Comparison of ENCODE assay signal across 32 cellular contexts in genomic region chr11:132538642-132539041, GRCh38.
"Had no signal": no experiment of that assay in that cellular context is flagged by ENCODE, and none has a peak within 500 bp of the region (broad histone marks: within the 10 kb centered on the region; RNA-seq: fewer than 3 reads in every experiment).

No MANE protein-coding gene starts in this region.

- DNase-seq: activated B cell treated with CpG ODN at 0.5 μM for 24 hours; activated CD4-positive, alpha-beta memory T cell treated with anti-CD3 and anti-CD28 coated beads for 36 hours; activated CD4-positive, alpha-beta T cell treated with anti-CD3 and anti-CD28 coated beads for 4 hours; activated CD4-positive, alpha-beta T cell treated with anti-CD3 and anti-CD28 coated beads, Interleukin-2, amount 10 ng/mL, durations not matched to agents 24 days and 14 days; activated CD4-positive, alpha-beta T cell treated with anti-CD3 and anti-CD28 coated beads, Interleukin-2, amount 50 U/mL, for 1 hour; activated CD4-positive, alpha-beta T cell treated with anti-CD3 and anti-CD28 coated beads, Interleukin-2, amount 50 U/mL, for 4 hours; activated CD4-positive, CD25-positive, alpha-beta regulatory T cell treated with anti-CD3 and anti-CD28 coated beads, Interleukin-2, amount 50 U/mL, for 72 hours; activated CD8-positive, alpha-beta memory T cell treated with anti-CD3 and anti-CD28 coated beads, Interleukin-2, amount 50 U/mL, for 4 hours; activated CD8-positive, alpha-beta T cell treated with anti-CD3 and anti-CD28 coated beads for 36 hours; activated effector memory CD4-positive, alpha-beta T cell treated with anti-CD3 and anti-CD28 coated beads, Interleukin-2, amount 50 U/mL, for 16 hours; activated gamma-delta T cell treated with Interleukin-2 at 50 U/mL for 16 hours; activated naive CD4-positive, alpha-beta T cell; activated naive CD4-positive, alpha-beta T cell treated with anti-CD3 and anti-CD28 coated beads for 36 hours; activated naive CD4-positive, alpha-beta T cell treated with anti-CD3 and anti-CD28 coated beads, Interleukin-2, amount 50 U/mL, for 16 hours; activated naive CD8-positive, alpha-beta T cell treated with anti-CD3 and anti-CD28 coated beads for 36 hours; activated T-cell treated with anti-CD3 and anti-CD28 coated beads for 4 hours; activated T-cell treated with anti-CD3 and anti-CD28 coated beads, Interleukin-2, amount 50 U/mL, for 1 hour; activated T-cell treated with anti-CD3 and anti-CD28 coated beads, Interleukin-2, amount 50 U/mL, for 4 hours; activated T-cell treated with anti-CD3 and anti-CD28 coated beads, Interleukin-2, amount 50 U/mL, for 72 hours; adrenal gland; amniotic stem cell; aorta; body of pancreas; brain microvascular endothelial cell; central memory CD4-positive, alpha-beta T cell; T-helper 2 cell; T-helper 9 cell had no signal

- FAIRE-seq: TTC549 had no signal

- H3K4me3 ChIP-seq: adrenal gland, body of pancreas, breast epithelium had no signal

- H3K27ac ChIP-seq: adrenal gland, body of pancreas, brain microvascular endothelial cell, breast epithelium, VCaP had no signal

- H3K36me3 ChIP-seq: adrenal gland, brain microvascular endothelial cell, breast epithelium had no signal

- H3K9me3 ChIP-seq: adrenal gland, body of pancreas, breast epithelium had no signal

- ATAC-seq: activated CD8-positive, alpha-beta T cell treated with anti-CD3 and anti-CD28 coated beads for 36 hours; activated naive CD4-positive, alpha-beta T cell treated with anti-CD3 and anti-CD28 coated beads, Interleukin-2, amount 50 U/mL, for 72 hours; activated T-cell treated with anti-CD3 and anti-CD28 coated beads, Interleukin-2, amount 50 U/mL, for 4 hours; activated T-cell treated with anti-CD3 and anti-CD28 coated beads, Interleukin-2, amount 50 U/mL, for 72 hours; activated T-helper 17 cell treated with anti-CD3 and anti-CD28 coated beads, Interleukin-2, amount 50 U/mL, for 72 hours; body of pancreas had no signal

- H3K27me3 ChIP-seq: adrenal gland, body of pancreas, brain microvascular endothelial cell, breast epithelium had no signal

- H3K4me1 ChIP-seq: adrenal gland, body of pancreas, breast epithelium had no signal
